In genomic region chr1:4020411-4020810, GRCh38 we compare ENCODE assay signal across 17 cellular contexts.
DNase-seq lines count a peak whose midpoint lies in the region; ATAC-seq, FAIRE-seq and TF ChIP-seq lines count a peak whose summit lies in the region.
"Had no signal": no experiment of that assay in that cellular context is flagged by ENCODE, and none has a peak within 500 bp of the region (broad histone marks: within the 10 kb centered on the region; RNA-seq: fewer than 3 reads in every experiment).

No MANE protein-coding gene starts in this region.

- intact Hi-C loops in left ventricle myocardium inferior (cut with micrococcal nuclease) (no loop called here), mucosa of descending colon (cut with DNase I, micrococcal nuclease) (no loop called here)

- CTCF ChIA-PET in H1 (lab: Charles Lee; ENCODE audit: partially characterized antibody), result no interaction called here

- DNase-seq in right atrium auricular region (ENCODE audit: low spot score) (peak; percentile 16), left ventricle myocardium inferior (no peak), H1 (ENCODE audit: low read depth in 1 of 2, low spot score in 2 of 2) (no peak), neuronal stem cell (ENCODE audit: low spot score) (no peak), NCI-H2227 (lab: John Stamatoyannopoulos, UW; ENCODE audit: unreplicated experiment) (no peak), mucosa of descending colon (no peak)
- DNase-seq: 8988T; C1 segment of cervical spinal cord; Calu3; CD4-positive, alpha-beta T cell; DMS 273 treated with DMSO at 0.1 percent for 48 hours; HCEC 1CT; HFFc6 had no signal

- POLR2A ChIA-PET in H1 (lab: Charles Lee; ENCODE audit: partially characterized antibody), result no interaction called here

- H3K4me2 ChIP-seq in H1 (ENCODE audit: insufficient read depth in 1 of 2, low read depth in 2 of 2, low read length in 2 of 2) (no peak overlapping the region), neuronal stem cell (ENCODE audit: insufficient read depth, low read length, poor library complexity, severe bottlenecking) (no peak overlapping the region)
- H3K4me2 ChIP-seq: GM23338 had no signal

- TF ChIP-seq RAD21 in H1 (IDR thresholded peaks at IDR 0.05 in 1 of 2, conservative IDR thresholded peaks at IDR 0.05 in 1 of 2; ENCODE audit: low read depth in 2 of 2, low read length in 2 of 2), result no peak

- H3K4me1 ChIP-seq in right atrium auricular region (no peaks in the 10 kb centered on the region), left ventricle myocardium inferior (no peaks in the 10 kb centered on the region), H1 (replicated peaks in 1 of 4; ENCODE audit: control insufficient read depth in 3 of 4, insufficient read depth in 4 of 4, low read length in 3 of 4) (no peaks in the 10 kb centered on the region), neuronal stem cell (ENCODE audit: control insufficient read depth in 2 of 2, insufficient read depth in 1 of 2, low read depth in 1 of 2, low read length in 2 of 2) (no peaks in the 10 kb centered on the region), mucosa of descending colon (ENCODE audit: low read depth) (no peaks in the 10 kb centered on the region)

- H2BK5ac ChIP-seq in H1 (ENCODE audit: low read depth, low read length), result no peak overlapping the region
- H2BK5ac ChIP-seq in neuronal stem cell (ENCODE audit: low read length), result no peak overlapping the region

- H3K14ac ChIP-seq in H1 (ENCODE audit: insufficient read length) (no peak overlapping the region), neuronal stem cell (ENCODE audit: low read length) (no peak overlapping the region)

- H3K27me3 ChIP-seq in right atrium auricular region, result no peaks in the 10 kb centered on the region
- H3K27me3 ChIP-seq in left ventricle myocardium inferior (ENCODE audit: low read depth), result peaks cover 61% of the 10 kb centered on the region
- no peaks in the 10 kb centered on the region for H3K27me3 ChIP-seq in H1 (replicated peaks in 1 of 4; ENCODE audit: control insufficient read depth in 3 of 4, extremely low read depth in 1 of 4, insufficient read depth in 3 of 4, low read length in 3 of 4)
- no peaks in the 10 kb centered on the region for H3K27me3 ChIP-seq in neuronal stem cell (ENCODE audit: control insufficient read depth in 3 of 3, insufficient read depth in 3 of 3, low read depth in 1 of 3, low read length in 3 of 3)

- ATAC-seq in HG03520 (IDR thresholded peaks at IDR 0.05; ENCODE audit: unreplicated experiment) (no peak), mucosa of descending colon (no peak)
- ATAC-seq: GM12878, GM23338 had no signal

- H2BK15ac ChIP-seq in H1 (ENCODE audit: low read length) (no peak overlapping the region), neuronal stem cell (ENCODE audit: low read length) (peak overlapping the region; percentile 10)

- no peak overlapping the region for H3K56ac ChIP-seq in H1 (replicated peaks; ENCODE audit: insufficient read length, low read depth, low read length)

- H3K4ac ChIP-seq in H1 (replicated peaks; ENCODE audit: insufficient read length, low read depth, low read length) (no peak overlapping the region), neuronal stem cell (ENCODE audit: low read length) (no peak overlapping the region)

- no peak overlapping the region for H2BK12ac ChIP-seq in H1 (ENCODE audit: low read depth, low read length)
- no peak overlapping the region for H2BK12ac ChIP-seq in neuronal stem cell (ENCODE audit: low read length)

- H3K36me3 ChIP-seq in right atrium auricular region (no peaks in the 10 kb centered on the region), left ventricle myocardium inferior (no peaks in the 10 kb centered on the region), H1 (ENCODE audit: control insufficient read depth in 2 of 4, insufficient read depth in 4 of 4, low read length in 3 of 4) (no peaks in the 10 kb centered on the region), neuronal stem cell (replicated peaks in 1 of 2; ENCODE audit: control insufficient read depth in 2 of 2, insufficient read depth in 2 of 2, low read length in 2 of 2) (no peaks in the 10 kb centered on the region), mucosa of descending colon (ENCODE audit: low read depth) (no peaks in the 10 kb centered on the region)

- H3K27ac ChIP-seq in right atrium auricular region (no peak overlapping the region), left ventricle myocardium inferior (replicated peaks) (no peak overlapping the region), H1 (ENCODE audit: low read depth, low read length) (no peak overlapping the region), neuronal stem cell (replicated peaks; ENCODE audit: low read length) (no peak overlapping the region)

- no peak overlapping the region for H3K4me3 ChIP-seq in right atrium auricular region
- no peak overlapping the region for H3K4me3 ChIP-seq in left ventricle myocardium inferior
- no peak overlapping the region for H3K4me3 ChIP-seq in H1 (ENCODE audit: extremely low read depth in 1 of 4, insufficient read depth in 2 of 4, low read depth in 3 of 4, low read length in 4 of 4)
- H3K4me3 ChIP-seq in neuronal stem cell (ENCODE audit: low read length in 2 of 2), result no peak overlapping the region
- no peak overlapping the region for H3K4me3 ChIP-seq in mucosa of descending colon
- H3K4me3 ChIP-seq: GM12878, GM23338 had no signal

- TF ChIP-seq POLR2A in H1 (IDR thresholded peaks at IDR 0.05; ENCODE audit: control extremely low read depth in 1 of 2, low read depth in 2 of 2, low read length in 2 of 2), result no peak

- H3K18ac ChIP-seq in H1 (ENCODE audit: extremely low read depth, low read length), result no peak overlapping the region
- peak overlapping the region; percentile 38 for H3K18ac ChIP-seq in neuronal stem cell (ENCODE audit: low read length)

- no peak overlapping the region for H2AFZ ChIP-seq in H1 (ENCODE audit: low read length)
- no peak overlapping the region for H2AFZ ChIP-seq in neuronal stem cell (ENCODE audit: low read length)
- H2AFZ ChIP-seq: GM23338 had no signal

- H3K23me2 ChIP-seq in H1 (ENCODE audit: low read depth, low read length), result no peaks in the 10 kb centered on the region

- no peak overlapping the region for H3K9ac ChIP-seq in H1 (replicated peaks in 1 of 4; ENCODE audit: extremely low read depth in 1 of 4, low read depth in 3 of 4, low read length in 3 of 4)
- no peak overlapping the region for H3K9ac ChIP-seq in neuronal stem cell (ENCODE audit: low read depth, low read length, poor library complexity)

- H4K5ac ChIP-seq in H1 (ENCODE audit: insufficient read length, low read depth, low read length), result no peak overlapping the region

- TF ChIP-seq CTCF in right atrium auricular region (IDR thresholded peaks at IDR 0.05) (no peak), left ventricle myocardium inferior (IDR thresholded peaks at IDR 0.05; ENCODE audit: borderline replicate concordance) (no peak), H1 (IDR thresholded peaks at IDR 0.05; ENCODE audit: control extremely low read depth in 1 of 3, insufficient read depth in 1 of 3, low read depth in 1 of 3, low read length in 3 of 3) (no peak), mucosa of descending colon (IDR thresholded peaks at IDR 0.05) (no peak)

- H3K79me2 ChIP-seq in H1 (ENCODE audit: control insufficient read depth in 1 of 2, insufficient read depth in 2 of 2, low read length in 2 of 2), result no peaks in the 10 kb centered on the region

- FAIRE-seq in H1 (lab: Jason Lieb, UNC), result no peak
- FAIRE-seq: GM12878, GM18507 had no signal

- H4K8ac ChIP-seq in H1 (ENCODE audit: extremely low read depth, insufficient read depth, low read length) (no peak overlapping the region; the same call in 1 of the 2 replicates), neuronal stem cell (ENCODE audit: low read depth, low read length) (no peak overlapping the region)

- no peaks in the 10 kb centered on the region for H4K20me1 ChIP-seq in H1 (replicated peaks in 1 of 2; ENCODE audit: control insufficient read depth in 1 of 2, insufficient read depth in 2 of 2, low read length in 2 of 2)

- H3K79me1 ChIP-seq in H1 (ENCODE audit: low read depth, low read length) (no peaks in the 10 kb centered on the region; the same call in 1 of the 2 replicates), neuronal stem cell (ENCODE audit: low read depth, low read length) (peaks cover 2% of the 10 kb centered on the region)

- H2BK120ac ChIP-seq in H1 (replicated peaks; ENCODE audit: low read depth, low read length) (no peak overlapping the region), neuronal stem cell (ENCODE audit: low read depth, low read length) (no peak overlapping the region)

- H3K23ac ChIP-seq in H1 (ENCODE audit: insufficient read length) (no peak overlapping the region), neuronal stem cell (ENCODE audit: low read depth, low read length, poor library complexity) (no peak overlapping the region)

- H4K91ac ChIP-seq in H1 (replicated peaks; ENCODE audit: insufficient read length, low read length) (no peak overlapping the region), neuronal stem cell (ENCODE audit: low read depth, low read length, poor library complexity) (no peak overlapping the region)

- TF ChIP-seq EP300 in H1 (IDR thresholded peaks at IDR 0.05; ENCODE audit: borderline replicate concordance in 1 of 2, low read depth in 2 of 2, low read length in 2 of 2), result no peak

- 94% methylated on average over 7 of the region's 7 CpGs; no CpG with 5 or more reads in 1 of the 2 experiments for WGBS in H1 (ENCODE audit: extremely low coverage in 1 of 2, insufficient coverage in 1 of 2, insufficient read length in 1 of 2, insufficient replicate concordance in 2 of 2, low coverage in 1 of 2, low lambda C conversion rate in 2 of 2, missing lambda C conversion rate in 1 of 2), 2 experiments
- WGBS in neuronal stem cell (ENCODE audit: extremely low coverage in 2 of 2, insufficient read length in 2 of 2, insufficient replicate concordance in 1 of 2), 2 donors, result no CpG with 5 or more reads among the region's 7 CpGs

- H3K9me3 ChIP-seq in right atrium auricular region (no peaks in the 10 kb centered on the region), left ventricle myocardium inferior (replicated peaks) (no peaks in the 10 kb centered on the region), H1 (ENCODE audit: insufficient read depth in 2 of 2, low read depth in 1 of 2, low read length in 1 of 2) (no peaks in the 10 kb centered on the region), neuronal stem cell (replicated peaks in 1 of 2; ENCODE audit: control insufficient read depth in 2 of 2, insufficient read depth in 1 of 2, low read depth in 1 of 2, low read length in 2 of 2) (no peaks in the 10 kb centered on the region), mucosa of descending colon (no peaks in the 10 kb centered on the region)

- 0 out of 2 replicates have a peak overlapping the region, but pooled peaks have one; percentile 61 for H2BK20ac ChIP-seq in H1 (ENCODE audit: low read length)

- H2AK5ac ChIP-seq in H1 (ENCODE audit: low read depth, low read length) (no peak overlapping the region), neuronal stem cell (ENCODE audit: low read depth, low read length) (no peak overlapping the region)

TF ChIP-seq in H1, 55 proteins besides CTCF, POLR2A, EP300 and RAD21 (continues in another document):
- no peak for TF ChIP-seq CREB1 (IDR thresholded peaks at IDR 0.05)
- no peak for TF ChIP-seq POLR2AphosphoS5 (IDR thresholded peaks at IDR 0.05; ENCODE audit: low read depth, low read length)
